Comparison of ENCODE assay signal across 8 cellular contexts in genomic region chr7:134954197-134955082, GRCh38. TPM values are rescaled to one million over a fixed set of nuclear protein-coding genes. Genes with fewer than 3 reads are reported as not detected.
DNase-seq lines count a peak whose midpoint lies in the region; ATAC-seq, FAIRE-seq and TF ChIP-seq lines count a peak whose summit lies in the region.

No MANE protein-coding gene starts in this region.

- no peak for FAIRE-seq in H1 (lab: Jason Lieb, UNC)

- H3K9me3 Mint-ChIP-seq in naive thymus-derived CD8-positive, alpha-beta T cell: no peaks in the 10 kb centered on the region
- H3K9me3 Mint-ChIP-seq in activated T-helper 1 cell treated with anti-CD3 and anti-CD28 coated beads, Interleukin-12 subunit alpha, Interleukin-12 subunit beta, Interleukin-2, Interleukin-4 antibody, amounts not matched to agents 30 ng/mL and 10 ng/mL and 1 ng/mL, durations not matched to agents 14 hours and 24 hours and 36 hours: no peaks in the 10 kb centered on the region

- H3K23ac ChIP-seq in H1 (ENCODE audit: insufficient read length): no peak overlapping the region

- H3K9me3 ChIP-seq in H1 (ENCODE audit: insufficient read depth in 2 of 2, low read depth in 1 of 2, low read length in 1 of 2): no peaks in the 10 kb centered on the region

- 82% methylated on average over 9 of the region's 9 CpGs; no CpG with 5 or more reads in 1 of the 2 experiments for WGBS in H1 (ENCODE audit: extremely low coverage in 1 of 2, insufficient coverage in 1 of 2, insufficient read length in 1 of 2, insufficient replicate concordance in 2 of 2, low coverage in 1 of 2, low lambda C conversion rate in 2 of 2, missing lambda C conversion rate in 1 of 2), 2 experiments

- POLR2A ChIA-PET in H1 (lab: Charles Lee; ENCODE audit: partially characterized antibody): no interaction called here
- POLR2A ChIA-PET in naive thymus-derived CD8-positive, alpha-beta T cell (lab: Charles Lee): interaction anchor here (1.2 kb wide), 1 partner anchor 320 kb away, joined by 3 read pairs; no protein-coding TSS in a partner anchor

- H3K4ac ChIP-seq in H1 (replicated peaks; ENCODE audit: insufficient read length, low read depth, low read length): no peak overlapping the region

- H3K79me2 ChIP-seq in H1 (ENCODE audit: control insufficient read depth in 1 of 2, insufficient read depth in 2 of 2, low read length in 2 of 2): no peaks in the 10 kb centered on the region

- H3K79me1 ChIP-seq in H1 (ENCODE audit: low read depth, low read length): no peaks in the 10 kb centered on the region

- DNase-seq in AG08395 (ENCODE audit: low spot score): peak; percentile 20
- peak; percentile 49 for DNase-seq in NCI-H69 (lab: John Stamatoyannopoulos, UW)
- no peak for DNase-seq in H1 (ENCODE audit: low read depth in 1 of 2, low spot score in 2 of 2)
- DNase-seq in naive thymus-derived CD8-positive, alpha-beta T cell: peak in 4 of 10 donors; percentile 5 to 58 (median 48)
- no peak for DNase-seq in activated T-helper 1 cell treated with anti-CD3 and anti-CD28 coated beads, Interleukin-12 subunit alpha, Interleukin-12 subunit beta, Interleukin-2, Interleukin-4 antibody, amounts not matched to agents 30 ng/mL and 10 ng/mL and 1 ng/mL, durations not matched to agents 14 hours and 24 hours and 36 hours (ENCODE audit: low spot score)

- intact Hi-C loops in activated T-helper 1 cell treated with anti-CD3 and anti-CD28 coated beads, Interleukin-12 subunit alpha, Interleukin-12 subunit beta, Interleukin-2, Interleukin-4 antibody, amounts not matched to agents 30 ng/mL and 10 ng/mL and 1 ng/mL, durations not matched to agents 14 hours and 24 hours and 36 hours (cut with micrococcal nuclease): loop anchor here (1.0 to 2.0 kb wide), 7 partner anchors 204 to 522 kb away; no protein-coding TSS in a partner anchor

- H3K4me1 ChIP-seq in H1 (replicated peaks in 1 of 4; ENCODE audit: control insufficient read depth in 3 of 4, insufficient read depth in 4 of 4, low read length in 3 of 4): no peaks in the 10 kb centered on the region

- H2BK20ac ChIP-seq in H1 (ENCODE audit: low read length): no peak overlapping the region

- no peak overlapping the region for H2AFZ ChIP-seq in H1 (ENCODE audit: low read length)

- H3K27ac ChIP-seq in H1 (ENCODE audit: low read depth, low read length): no peak overlapping the region

- H4K91ac ChIP-seq in H1 (replicated peaks; ENCODE audit: insufficient read length, low read length): no peak overlapping the region

- ATAC-seq in naive thymus-derived CD8-positive, alpha-beta T cell: peak; percentile 49 to 53
- ATAC-seq in HG03457 (IDR thresholded peaks at IDR 0.05; ENCODE audit: unreplicated experiment) (no peak), HG03565 (IDR thresholded peaks at IDR 0.05; ENCODE audit: unreplicated experiment) (no peak)

- peaks cover 0 to 1% of the 10 kb centered on the region in 2 experiments for H4K20me1 ChIP-seq in H1 (replicated peaks in 1 of 2; ENCODE audit: control insufficient read depth in 1 of 2, insufficient read depth in 2 of 2, low read length in 2 of 2)

- H4K5ac ChIP-seq in H1 (ENCODE audit: insufficient read length, low read depth, low read length): no peak overlapping the region

- peak overlapping the region in 1 of 10 donors; percentile 82 for H3K27ac Mint-ChIP-seq in naive thymus-derived CD8-positive, alpha-beta T cell
- H3K27ac Mint-ChIP-seq in activated T-helper 1 cell treated with anti-CD3 and anti-CD28 coated beads, Interleukin-12 subunit alpha, Interleukin-12 subunit beta, Interleukin-2, Interleukin-4 antibody, amounts not matched to agents 30 ng/mL and 10 ng/mL and 1 ng/mL, durations not matched to agents 14 hours and 24 hours and 36 hours: no peak overlapping the region

- H3K27me3 ChIP-seq in H1 (replicated peaks in 1 of 4; ENCODE audit: control insufficient read depth in 3 of 4, extremely low read depth in 1 of 4, insufficient read depth in 3 of 4, low read length in 3 of 4): peaks cover 0 to 1% (median 0%) of the 10 kb centered on the region in 4 experiments; a peak in 1 of 7 replicates

- no peak overlapping the region for H2BK120ac ChIP-seq in H1 (replicated peaks; ENCODE audit: low read depth, low read length)

- H3K14ac ChIP-seq in H1 (ENCODE audit: insufficient read length): no peak overlapping the region

- H3K36me3 ChIP-seq in H1 (ENCODE audit: control insufficient read depth in 2 of 4, insufficient read depth in 4 of 4, low read length in 3 of 4): peaks cover 5 to 31% (median 23%) of the 10 kb centered on the region in 4 experiments; a peak in 7 of 8 replicates

- no peak overlapping the region for H3K4me2 ChIP-seq in H1 (ENCODE audit: insufficient read depth in 1 of 2, low read depth in 2 of 2, low read length in 2 of 2)

- TF ChIP-seq CTCF in GM12874 (IDR thresholded peaks at IDR 0.05; ENCODE audit: insufficient read depth, low read depth, low read length) (peak; percentile 13; the same call in 1 of the 2 replicates), H1 (IDR thresholded peaks at IDR 0.05; ENCODE audit: control extremely low read depth in 1 of 3, insufficient read depth in 1 of 3, low read depth in 1 of 3, low read length in 3 of 3) (peak in 2 of 3 experiments; percentile 33 to 49; a peak in 2 of 4 replicates)

- no peak overlapping the region for H2BK12ac ChIP-seq in H1 (ENCODE audit: low read depth, low read length)

- H3K4me1 Mint-ChIP-seq in naive thymus-derived CD8-positive, alpha-beta T cell: peaks cover 0 to 7% (median 3%) of the 10 kb centered on the region in 4 donors
- H3K4me1 Mint-ChIP-seq in activated T-helper 1 cell treated with anti-CD3 and anti-CD28 coated beads, Interleukin-12 subunit alpha, Interleukin-12 subunit beta, Interleukin-2, Interleukin-4 antibody, amounts not matched to agents 30 ng/mL and 10 ng/mL and 1 ng/mL, durations not matched to agents 14 hours and 24 hours and 36 hours (ENCODE audit: low read depth): no peaks in the 10 kb centered on the region

- H3K36me3 Mint-ChIP-seq in naive thymus-derived CD8-positive, alpha-beta T cell: no peaks in the 10 kb centered on the region
- H3K36me3 Mint-ChIP-seq in activated T-helper 1 cell treated with anti-CD3 and anti-CD28 coated beads, Interleukin-12 subunit alpha, Interleukin-12 subunit beta, Interleukin-2, Interleukin-4 antibody, amounts not matched to agents 30 ng/mL and 10 ng/mL and 1 ng/mL, durations not matched to agents 14 hours and 24 hours and 36 hours (ENCODE audit: low read depth): no peaks in the 10 kb centered on the region

- H2BK5ac ChIP-seq in H1 (ENCODE audit: low read depth, low read length): no peak overlapping the region

- no peak overlapping the region for H2AK5ac ChIP-seq in H1 (ENCODE audit: low read depth, low read length)

- H3K23me2 ChIP-seq in H1 (ENCODE audit: low read depth, low read length): peaks cover 1% of the 10 kb centered on the region; the same call in 1 of the 2 replicates

- H2BK15ac ChIP-seq in H1 (ENCODE audit: low read length): no peak overlapping the region

- H3K9ac ChIP-seq in H1 (replicated peaks in 1 of 4; ENCODE audit: extremely low read depth in 1 of 4, low read depth in 3 of 4, low read length in 3 of 4): no peak overlapping the region

- H3K56ac ChIP-seq in H1 (replicated peaks; ENCODE audit: insufficient read length, low read depth, low read length): no peak overlapping the region

- CTCF ChIA-PET in H1 (lab: Charles Lee; ENCODE audit: partially characterized antibody): interaction anchor here (0.7 to 5.3 kb wide), 17 partner anchors 8 to 321 kb away, joined by 3 to 22 read pairs (median 4); no protein-coding TSS in a partner anchor

- H3K27me3 Mint-ChIP-seq in naive thymus-derived CD8-positive, alpha-beta T cell: no peaks in the 10 kb centered on the region
- peaks cover 2% of the 10 kb centered on the region for H3K27me3 Mint-ChIP-seq in activated T-helper 1 cell treated with anti-CD3 and anti-CD28 coated beads, Interleukin-12 subunit alpha, Interleukin-12 subunit beta, Interleukin-2, Interleukin-4 antibody, amounts not matched to agents 30 ng/mL and 10 ng/mL and 1 ng/mL, durations not matched to agents 14 hours and 24 hours and 36 hours (ENCODE audit: insufficient read depth)

- no peak for TF ChIP-seq POLR2A in H1 (IDR thresholded peaks at IDR 0.05; ENCODE audit: control extremely low read depth in 1 of 2, low read depth in 2 of 2, low read length in 2 of 2)

- no peak overlapping the region for H3K4me3 Mint-ChIP-seq in naive thymus-derived CD8-positive, alpha-beta T cell
- H3K4me3 Mint-ChIP-seq in activated T-helper 1 cell treated with anti-CD3 and anti-CD28 coated beads, Interleukin-12 subunit alpha, Interleukin-12 subunit beta, Interleukin-2, Interleukin-4 antibody, amounts not matched to agents 30 ng/mL and 10 ng/mL and 1 ng/mL, durations not matched to agents 14 hours and 24 hours and 36 hours: no peak overlapping the region

- H3K4me3 ChIP-seq in H1 (ENCODE audit: extremely low read depth in 1 of 4, insufficient read depth in 2 of 4, low read depth in 3 of 4, low read length in 4 of 4): no peak overlapping the region

- peak; percentile 69 to 74 for TF ChIP-seq RAD21 in H1 (IDR thresholded peaks at IDR 0.05 in 1 of 2, conservative IDR thresholded peaks at IDR 0.05 in 1 of 2; ENCODE audit: low read depth in 2 of 2, low read length in 2 of 2)

- H3K18ac ChIP-seq in H1 (ENCODE audit: extremely low read depth, low read length): no peak overlapping the region

- no peak for TF ChIP-seq EP300 in H1 (IDR thresholded peaks at IDR 0.05; ENCODE audit: borderline replicate concordance in 1 of 2, low read depth in 2 of 2, low read length in 2 of 2)

- H4K8ac ChIP-seq in H1 (ENCODE audit: extremely low read depth, insufficient read depth, low read length): no peak overlapping the region

TF ChIP-seq in H1, 55 proteins besides CTCF, POLR2A, EP300 and RAD21 (continues in another document):
- TF ChIP-seq ATF3 (IDR thresholded peaks at IDR 0.05; ENCODE audit: insufficient read depth, low read depth, low read length): no peak

RNA-seq across cellular contexts. Expression of gene AGBL3, which starts 31.9 kb away (rescaled TPM):
- 1.9 and 2.0 TPM in 2 replicates for total RNA-seq in H1 (2021; fragmentation: NEBNext Ultra II Directional; extraction: Animal tissue kit (Norgen Biotek cat#: 25700))
- polyA plus RNA-seq in H1 (2011; rRNA removed): 0.49 and 1.1 TPM in 2 replicates
- polyA plus RNA-seq in H1 (2011; cell fraction: cytosol; rRNA removed): 1.9 TPM
- polyA plus RNA-seq in H1 (2011; cell fraction: nucleus; rRNA removed): 0.86 TPM
- 0.79 to 2.3 TPM (median 1.6 TPM) in 4 replicates for polyA plus RNA-seq in H1 (2012, experiment 1 of 2)
- 0.91 TPM for polyA plus RNA-seq in H1 (2012, experiment 2 of 2)
- 2.1 TPM for polyA plus RNA-seq in H1 (2013, experiment 1 of 2)
- 1.4 TPM for polyA plus RNA-seq in H1 (2013, experiment 2 of 2)
- polyA minus RNA-seq in H1 (2011; rRNA and poly(A)+ RNA removed): 1.8 and 1.9 TPM in 2 replicates
- polyA minus RNA-seq in H1 (2011; cell fraction: cytosol; rRNA and poly(A)+ RNA removed): 0.66 TPM
- 3.0 TPM for polyA minus RNA-seq in H1 (2011; cell fraction: nucleus; rRNA and poly(A)+ RNA removed)
- total RNA-seq in naive thymus-derived CD8-positive, alpha-beta T cell: 10 to 100 TPM; 10.9 to 12.7 TPM
- 1 to 10 TPM; 1.8 to 4.0 (median 3.2) TPM for polyA plus RNA-seq in naive thymus-derived CD8-positive, alpha-beta T cell
- total RNA-seq in activated T-helper 1 cell treated with anti-CD3 and anti-CD28 coated beads, Interleukin-12 subunit alpha, Interleukin-12 subunit beta, Interleukin-2, Interleukin-4 antibody, amounts not matched to agents 30 ng/mL and 10 ng/mL and 1 ng/mL, durations not matched to agents 14 hours and 24 hours and 36 hours: 1.5 and 1.9 TPM in 2 replicates

Comparison
In these comparisons a context has a peak if more than half of its experiments do, and no peak if none do; other contexts are left out.
1. DNase-seq: peak in AG08395 (single experiment) and NCI-H69 (single experiment); none in H1 (0 of 2) and activated T-helper 1 cell treated with anti-CD3 and anti-CD28 coated beads, Interleukin-12 subunit alpha, Interleukin-12 subunit beta, Interleukin-2, Interleukin-4 antibody, amounts not matched to agents 30 ng/mL and 10 ng/mL and 1 ng/mL, durations not matched to agents 14 hours and 24 hours and 36 hours (single experiment).
2. ATAC-seq: peak in naive thymus-derived CD8-positive, alpha-beta T cell (2 of 2); none in HG03457 (single experiment) and HG03565 (single experiment).